27 cellular contexts compared by ENCODE assay signal in the genomic region with DNA sequence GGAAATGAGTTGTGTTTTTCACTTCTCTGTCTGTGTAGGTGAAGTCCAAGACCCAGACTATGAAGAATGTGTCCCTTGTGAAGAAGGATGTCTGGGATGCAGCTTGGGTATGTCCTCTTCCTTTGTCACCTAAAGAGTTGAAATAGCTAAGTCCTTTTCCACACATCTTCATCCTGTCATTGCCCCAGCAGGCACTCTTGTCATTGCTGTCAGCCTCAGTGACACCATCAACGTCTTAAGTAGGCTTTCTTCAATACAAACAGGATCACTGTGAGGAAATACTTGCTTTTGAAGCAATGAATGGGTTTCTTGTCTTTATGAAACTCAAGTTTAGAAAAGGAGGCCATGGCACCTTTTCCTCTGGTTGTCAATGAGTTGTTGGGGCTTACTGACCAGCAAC.
"Had no signal": no experiment of that assay in that cellular context is flagged by ENCODE, and none has a peak within 500 bp of the region (broad histone marks: within the 10 kb centered on the region; RNA-seq: fewer than 3 reads in every experiment).

No MANE protein-coding gene starts in this region.

- FAIRE-seq: urothelium cell line had no signal

- H3K4me1 ChIP-seq: stomach, suprapubic skin, testis, thyroid gland, tibial artery, tibial nerve, transverse colon, upper lobe of left lung, upper lobe of right lung, uterus, vagina had no signal

- H3K36me3 ChIP-seq: stomach, suprapubic skin, thoracic aorta, thyroid gland, tibial artery, tibial nerve, upper lobe of left lung, upper lobe of right lung, uterus, vagina had no signal

- H3K4me3 ChIP-seq: stomach, suprapubic skin, testis, thoracic aorta, thyroid gland, tibial artery, tibial nerve, transverse colon, upper lobe of left lung, upper lobe of right lung, uterus, vagina had no signal

- H3K27me3 ChIP-seq: stomach, suprapubic skin, testis, thyroid gland, tibial artery, tibial nerve, transverse colon, upper lobe of left lung, upper lobe of right lung, uterus, vagina had no signal

- H3K27ac ChIP-seq: stomach, suprapubic skin, testis, thoracic aorta, thyroid gland, tibial artery, tibial nerve, transverse colon, upper lobe of left lung, upper lobe of right lung, uterus, vagina had no signal

- DNase-seq: stimulated activated CD4-positive, alpha-beta T cell treated with anti-CD3 and anti-CD28 coated beads, Interleukin-2, amount 100 ng/mL, for 48 hours; stimulated activated CD4-positive, alpha-beta T cell treated with anti-CD3 and anti-CD28 coated beads, Interleukin-4, amount 100 ng/mL, for 1 hour; stimulated activated CD4-positive, alpha-beta T cell treated with anti-CD3 and anti-CD28 coated beads, Interleukin-4, amount 100 ng/mL, for 24 hours; stimulated activated CD4-positive, alpha-beta T cell treated with anti-CD3 and anti-CD28 coated beads, Interleukin-4, amount 100 ng/mL, for 4 hours; stimulated activated CD8-positive, alpha-beta memory T cell treated with anti-CD3 and anti-CD28 coated beads, Interleukin-4, amount 100 ng/mL, for 48 hours; stimulated activated naive B cell treated with anti-CD40 and anti-IgM and Interleukin-4, amounts not matched to agents 10 μg/mL and 1 μg/mL and 100 μg/mL, for 72 hours; stimulated activated naive CD4-positive, alpha-beta T cell; stimulated activated naive CD4-positive, alpha-beta T cell treated with Interleukin-2 at 50 U/mL for 16 hours; stimulated activated naive CD8-positive, alpha-beta T cell treated with anti-CD3 and anti-CD28 coated beads, Interleukin-15, amount 100 ng/mL, for 72 hours; stimulated activated naive CD8-positive, alpha-beta T cell treated with anti-CD3 and anti-CD28 coated beads, Interleukin-15, Interleukin-2, amounts not matched to agents 100 U/mL and 50 U/mL, for 24 hours; stomach; substantia nigra; testis; thyroid gland; tibial artery; transverse colon; trophoblast cell; upper lobe of left lung; upper lobe of right lung; uterus had no signal

- ATAC-seq: stimulated activated effector memory CD8-positive, alpha-beta T cell treated with anti-CD3 and anti-CD28 coated beads, Interleukin-12 subunit alpha, Interleukin-12 subunit beta, amount 100 ng/mL, for 72 hours; stimulated activated memory B cell treated with anti-CD40 and anti-IgM and Interleukin-4, amounts not matched to agents 10 μg/mL and 1 μg/mL and 100 μg/mL, for 72 hours; stimulated activated naive B cell treated with anti-CD40 and anti-IgM and Interleukin-4, amounts not matched to agents 10 μg/mL and 1 μg/mL and 100 μg/mL, for 72 hours; stimulated activated naive CD8-positive, alpha-beta T cell treated with anti-CD3 and anti-CD28 coated beads, Interleukin-15, amount 100 ng/mL, for 72 hours; stimulated activated naive CD8-positive, alpha-beta T cell treated with anti-CD3 and anti-CD28 coated beads, Interleukin-15, Interleukin-2, amounts not matched to agents 100 U/mL and 50 U/mL, for 24 hours; upper lobe of right lung had no signal

- H3K9me3 ChIP-seq: stomach, suprapubic skin, testis, thoracic aorta, thyroid gland, tibial artery, tibial nerve, transverse colon, upper lobe of left lung, upper lobe of right lung, uterus, vagina had no signal
